In genomic region chr4:1547863-1548637, GRCh38 we compare ENCODE assay signal across 9 cellular contexts.
DNase-seq lines count a peak whose midpoint lies in the region; ATAC-seq and TF ChIP-seq lines count a peak whose summit lies in the region.
"Had no signal": no experiment of that assay in that cellular context is flagged by ENCODE, and none has a peak within 500 bp of the region (broad histone marks: within the 10 kb centered on the region; RNA-seq: fewer than 3 reads in every experiment).

No MANE protein-coding gene starts in this region.

- H3K36me3 ChIP-seq in heart right ventricle (no peaks in the 10 kb centered on the region), ovary (no peaks in the 10 kb centered on the region)

- H3K9me3 ChIP-seq in heart right ventricle (no peaks in the 10 kb centered on the region), ovary (no peaks in the 10 kb centered on the region)

- H3K27ac ChIP-seq in heart right ventricle (peak overlapping the region in 9 of 10 donors; percentile 42 to 83 (median 71)), ovary (peak overlapping the region in 1 of 2 donors; percentile 35)
- H3K27ac ChIP-seq: KMS-11 had no signal

- H3K4me3 ChIP-seq in heart right ventricle, result peak overlapping the region in 8 of 10 donors; percentile 23 to 56 (median 35)
- H3K4me3 ChIP-seq in ovary, result no peak overlapping the region

- ATAC-seq in Right ventricle myocardium inferior (peak; percentile 63), heart right ventricle (peak; percentile 72 to 93 (median 86)), GM21528 (IDR thresholded peaks at IDR 0.05; ENCODE audit: low FRiP score, unreplicated experiment) (no peak)

- no peak for TF ChIP-seq POLR2A in ovary (IDR thresholded peaks at IDR 0.05)

- H3K4me1 ChIP-seq in heart right ventricle (peaks cover 5 to 36% (median 13%) of the 10 kb centered on the region in 9 donors), ovary (ENCODE audit: insufficient read depth) (peaks cover 7% of the 10 kb centered on the region)

- DNase-seq in Right ventricle myocardium inferior (ENCODE audit: missing footprints) (peak; percentile 77), cardiac septum (ENCODE audit: low spot score) (no peak), heart right ventricle (peak; percentile 70 to 79), ovary (peak; percentile 47 to 71 (median 54)), HPDE6-E6E7 (ENCODE audit: extremely low spot score) (no peak), NCI-H2107 (lab: John Stamatoyannopoulos, UW) (no peak)
- no peak for DNase-seq in activated CD4-positive, alpha-beta T cell treated with anti-CD3 and anti-CD28 coated beads for 4 hours

- H3K27me3 ChIP-seq in heart right ventricle (peaks cover 0 to 36% (median 0%) of the 10 kb centered on the region in 7 donors), ovary (no peaks in the 10 kb centered on the region)

- TF ChIP-seq CTCF in heart right ventricle (IDR thresholded peaks at IDR 0.05), result no peak
- TF ChIP-seq CTCF in ovary (IDR thresholded peaks at IDR 0.05), result no peak

- intact Hi-C loops in Right ventricle myocardium inferior (cut with DNase I), result no loop called here
- intact Hi-C loops in cardiac septum (cut with DNase I), result no loop called here
- intact Hi-C loops in heart right ventricle (cut with DNase I), result no loop called here
- intact Hi-C loops in ovary (cut with DNase I), result no loop called here

- WGBS in heart right ventricle, 2 donors, result 50 to 58% methylated on average over 37 of the region's 37 CpGs
- WGBS in ovary, 3 donors, result 28 to 33% (median 31%) methylated on average over 30 to 37 of the region's 37 CpGs

- TF ChIP-seq EP300 in ovary (IDR thresholded peaks at IDR 0.05), result no peak

Comparison
In these comparisons a context has a peak if more than half of its experiments do, and no peak if none do; other contexts are left out.
1. DNase-seq: peak in Right ventricle myocardium inferior (single experiment), heart right ventricle (2 of 2) and ovary (5 of 5); none in cardiac septum (single experiment), HPDE6-E6E7 (single experiment), NCI-H2107 (single experiment) and activated CD4-positive, alpha-beta T cell treated with anti-CD3 and anti-CD28 coated beads for 4 hours (0 of 2).